ENCODE assay signal across 23 cellular contexts in the genomic region with DNA sequence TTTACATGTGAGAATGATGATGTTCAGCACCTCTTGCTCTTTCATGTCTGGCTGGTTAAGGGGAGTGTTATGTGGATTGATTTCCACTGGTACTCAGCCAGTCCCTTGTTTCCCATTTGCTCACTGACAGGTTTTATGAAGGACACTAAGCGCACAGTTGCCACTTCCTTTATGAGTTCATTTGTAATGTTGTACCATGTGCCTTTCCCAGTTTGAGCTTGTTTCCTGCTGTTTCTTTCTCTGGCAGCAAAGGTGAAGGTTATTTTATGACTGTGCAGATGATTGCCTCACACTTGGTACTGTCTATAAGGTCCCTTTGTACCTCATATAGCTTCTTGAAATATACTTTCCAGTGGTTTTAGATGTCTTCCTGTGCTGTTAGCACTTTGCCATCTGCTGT.
DNase-seq lines count a peak whose midpoint lies in the region; ATAC-seq and TF ChIP-seq lines count a peak whose summit lies in the region.
"Had no signal": no experiment of that assay in that cellular context is flagged by ENCODE, and none has a peak within 500 bp of the region (broad histone marks: within the 10 kb centered on the region; RNA-seq: fewer than 3 reads in every experiment).

No MANE protein-coding gene starts in this region.

- H3K36me3 Mint-ChIP-seq in activated CD8-positive, alpha-beta memory T cell treated with anti-CD3 and anti-CD28 coated beads, Interleukin-2, amount 10 ng/mL, durations not matched to agents 7 days and 5 days, result no peaks in the 10 kb centered on the region
- no peaks in the 10 kb centered on the region for H3K36me3 Mint-ChIP-seq in stimulated activated naive B cell treated with anti-CD40 and anti-IgM and Interleukin-4, amounts not matched to agents 10 μg/mL and 1 μg/mL and 100 μg/mL, for 72 hours

- H3K9me3 Mint-ChIP-seq in activated CD8-positive, alpha-beta memory T cell treated with anti-CD3 and anti-CD28 coated beads, Interleukin-2, amount 10 ng/mL, durations not matched to agents 7 days and 5 days (ENCODE audit: low read depth), result peaks cover 3% of the 10 kb centered on the region
- peaks cover 0 to under 1% of the 10 kb centered on the region in 2 donors for H3K9me3 Mint-ChIP-seq in stimulated activated naive B cell treated with anti-CD40 and anti-IgM and Interleukin-4, amounts not matched to agents 10 μg/mL and 1 μg/mL and 100 μg/mL, for 72 hours
- H3K9me3 Mint-ChIP-seq: CD4-positive, alpha-beta T cell; nephron; stimulated activated naive CD8-positive, alpha-beta T cell treated with anti-CD3 and anti-CD28 coated beads, Interleukin-15, Interleukin-2, amounts not matched to agents 100 ng/mL and 50 ng/mL, for 24 hours had no signal

- TF ChIP-seq CTCF in choroid plexus epithelial cell (conservative IDR thresholded peaks at IDR 0.05; ENCODE audit: low read depth, low read length) (no peak), lower lobe of right lung (IDR thresholded peaks at IDR 0.05) (no peak)

- no peaks in the 10 kb centered on the region for H3K9me3 ChIP-seq in lower lobe of right lung
- H3K9me3 ChIP-seq: esophagus muscularis mucosa, heart left ventricle, upper lobe of left lung had no signal

- intact Hi-C loops in head of caudate nucleus (cut with DNase I) (no loop called here), lower lobe of right lung (cut with DNase I) (no loop called here)

- no peak overlapping the region for H3K27ac ChIP-seq in lower lobe of right lung
- H3K27ac ChIP-seq: brain microvascular endothelial cell, esophagus muscularis mucosa, heart left ventricle, upper lobe of left lung had no signal

- no peaks in the 10 kb centered on the region for H3K27me3 Mint-ChIP-seq in activated CD8-positive, alpha-beta memory T cell treated with anti-CD3 and anti-CD28 coated beads, Interleukin-2, amount 10 ng/mL, durations not matched to agents 7 days and 5 days
- no peaks in the 10 kb centered on the region for H3K27me3 Mint-ChIP-seq in stimulated activated naive B cell treated with anti-CD40 and anti-IgM and Interleukin-4, amounts not matched to agents 10 μg/mL and 1 μg/mL and 100 μg/mL, for 72 hours
- H3K27me3 Mint-ChIP-seq: CD4-positive, alpha-beta T cell; stimulated activated naive CD8-positive, alpha-beta T cell treated with anti-CD3 and anti-CD28 coated beads, Interleukin-15, Interleukin-2, amounts not matched to agents 100 ng/mL and 50 ng/mL, for 24 hours had no signal

- H3K36me3 ChIP-seq in lower lobe of right lung, result no peaks in the 10 kb centered on the region
- H3K36me3 ChIP-seq: brain microvascular endothelial cell, esophagus muscularis mucosa, heart left ventricle, upper lobe of left lung had no signal

- H3K4me1 ChIP-seq in lower lobe of right lung, result no peaks in the 10 kb centered on the region
- H3K4me1 ChIP-seq: esophagus muscularis mucosa, heart left ventricle, upper lobe of left lung had no signal

- CTCF ChIA-PET in activated CD8-positive, alpha-beta memory T cell treated with anti-CD3 and anti-CD28 coated beads, Interleukin-2, amount 10 ng/mL, durations not matched to agents 7 days and 5 days (lab: Charles Lee), result no interaction called here

- H3K27ac Mint-ChIP-seq in activated CD8-positive, alpha-beta memory T cell treated with anti-CD3 and anti-CD28 coated beads, Interleukin-2, amount 10 ng/mL, durations not matched to agents 7 days and 5 days, result no peak overlapping the region
- H3K27ac Mint-ChIP-seq in stimulated activated naive B cell treated with anti-CD40 and anti-IgM and Interleukin-4, amounts not matched to agents 10 μg/mL and 1 μg/mL and 100 μg/mL, for 72 hours, result no peak overlapping the region
- H3K27ac Mint-ChIP-seq: CD4-positive, alpha-beta T cell; nephron; stimulated activated naive CD8-positive, alpha-beta T cell treated with anti-CD3 and anti-CD28 coated beads, Interleukin-15, Interleukin-2, amounts not matched to agents 100 ng/mL and 50 ng/mL, for 24 hours had no signal

- no peaks in the 10 kb centered on the region for H3K27me3 ChIP-seq in lower lobe of right lung (ENCODE audit: low read depth)
- H3K27me3 ChIP-seq: brain microvascular endothelial cell, esophagus muscularis mucosa, heart left ventricle, upper lobe of left lung had no signal

- DNase-seq in activated CD8-positive, alpha-beta memory T cell treated with anti-CD3 and anti-CD28 coated beads, Interleukin-2, amount 10 ng/mL, durations not matched to agents 7 days and 5 days, result no peak
- DNase-seq in activated CD8-positive, alpha-beta memory T cell treated with anti-CD3 and anti-CD28 coated beads, Interleukin-2, amount 50 U/mL, for 4 hours, result no peak
- DNase-seq in HT1080 (ENCODE audit: low read depth) (peak; percentile 51), choroid plexus epithelial cell (ENCODE audit: low read depth) (peak; percentile 31), head of caudate nucleus (no peak), activated gamma-delta T cell (lab: John Stamatoyannopoulos, UW) (no peak), lower lobe of right lung (no peak)
- DNase-seq in stimulated activated naive B cell treated with anti-CD40 and anti-IgM and Interleukin-4, amounts not matched to agents 10 μg/mL and 1 μg/mL and 100 μg/mL, for 72 hours, result peak; percentile 2
- DNase-seq: activated CD4-positive, alpha-beta T cell treated with anti-CD3 and anti-CD28 coated beads for 4 hours; activated CD8-positive, alpha-beta memory T cell treated with anti-CD3 and anti-CD28 coated beads, Interleukin-2, amount 50 U/mL, for 48 hours; activated naive CD4-positive, alpha-beta T cell treated with anti-CD3 and anti-CD28 coated beads, Interleukin-2, amount 50 U/mL, for 16 hours; brain microvascular endothelial cell; CD4-positive, alpha-beta T cell; EL; heart left ventricle; NCI-H187 treated with DMSO at 0.1 percent for 48 hours; NCI-H526 treated with DMSO at 0.1 percent for 48 hours; upper lobe of left lung had no signal

- peaks cover 6% of the 10 kb centered on the region for H3K4me1 Mint-ChIP-seq in activated CD8-positive, alpha-beta memory T cell treated with anti-CD3 and anti-CD28 coated beads, Interleukin-2, amount 10 ng/mL, durations not matched to agents 7 days and 5 days
- H3K4me1 Mint-ChIP-seq in stimulated activated naive B cell treated with anti-CD40 and anti-IgM and Interleukin-4, amounts not matched to agents 10 μg/mL and 1 μg/mL and 100 μg/mL, for 72 hours, result no peaks in the 10 kb centered on the region
- H3K4me1 Mint-ChIP-seq: nephron had no signal

- no peak overlapping the region for H3K4me3 ChIP-seq in choroid plexus epithelial cell (ENCODE audit: low read depth, low read length)
- no peak overlapping the region for H3K4me3 ChIP-seq in lower lobe of right lung
- H3K4me3 ChIP-seq: esophagus muscularis mucosa, heart left ventricle, lung, upper lobe of left lung had no signal

- no peak overlapping the region for H3K4me3 Mint-ChIP-seq in activated CD8-positive, alpha-beta memory T cell treated with anti-CD3 and anti-CD28 coated beads, Interleukin-2, amount 10 ng/mL, durations not matched to agents 7 days and 5 days
- H3K4me3 Mint-ChIP-seq in stimulated activated naive B cell treated with anti-CD40 and anti-IgM and Interleukin-4, amounts not matched to agents 10 μg/mL and 1 μg/mL and 100 μg/mL, for 72 hours, result no peak overlapping the region
- H3K4me3 Mint-ChIP-seq: CD4-positive, alpha-beta T cell; nephron; stimulated activated naive CD8-positive, alpha-beta T cell treated with anti-CD3 and anti-CD28 coated beads, Interleukin-15, Interleukin-2, amounts not matched to agents 100 ng/mL and 50 ng/mL, for 24 hours had no signal

- peak; percentile 30 for ATAC-seq in activated CD8-positive, alpha-beta memory T cell treated with anti-CD3 and anti-CD28 coated beads, Interleukin-2, amount 10 ng/mL, durations not matched to agents 7 days and 5 days
- peak; percentile 23 to 67 for ATAC-seq in stimulated activated naive B cell treated with anti-CD40 and anti-IgM and Interleukin-4, amounts not matched to agents 10 μg/mL and 1 μg/mL and 100 μg/mL, for 72 hours (replicated peaks)
- no peak for ATAC-seq in lower lobe of right lung
- ATAC-seq: heart left ventricle, Panc1 had no signal

Comparison
In these comparisons a context has a peak if more than half of its experiments do, and no peak if none do; other contexts are left out.
1. ATAC-seq: peak in activated CD8-positive, alpha-beta memory T cell treated with anti-CD3 and anti-CD28 coated beads, Interleukin-2, amount 10 ng/mL, durations not matched to agents 7 days and 5 days (single experiment) and stimulated activated naive B cell treated with anti-CD40 and anti-IgM and Interleukin-4, amounts not matched to agents 10 μg/mL and 1 μg/mL and 100 μg/mL, for 72 hours (2 of 2); none in lower lobe of right lung (0 of 2).
2. DNase-seq: peak in HT1080 (single experiment), choroid plexus epithelial cell (single experiment) and stimulated activated naive B cell treated with anti-CD40 and anti-IgM and Interleukin-4, amounts not matched to agents 10 μg/mL and 1 μg/mL and 100 μg/mL, for 72 hours (single experiment); none in activated CD8-positive, alpha-beta memory T cell treated with anti-CD3 and anti-CD28 coated beads, Interleukin-2, amount 10 ng/mL, durations not matched to agents 7 days and 5 days (single experiment), activated CD8-positive, alpha-beta memory T cell treated with anti-CD3 and anti-CD28 coated beads, Interleukin-2, amount 50 U/mL, for 4 hours (single experiment), head of caudate nucleus (0 of 42), activated gamma-delta T cell (single experiment) and lower lobe of right lung (single experiment).